In the genomic region with DNA sequence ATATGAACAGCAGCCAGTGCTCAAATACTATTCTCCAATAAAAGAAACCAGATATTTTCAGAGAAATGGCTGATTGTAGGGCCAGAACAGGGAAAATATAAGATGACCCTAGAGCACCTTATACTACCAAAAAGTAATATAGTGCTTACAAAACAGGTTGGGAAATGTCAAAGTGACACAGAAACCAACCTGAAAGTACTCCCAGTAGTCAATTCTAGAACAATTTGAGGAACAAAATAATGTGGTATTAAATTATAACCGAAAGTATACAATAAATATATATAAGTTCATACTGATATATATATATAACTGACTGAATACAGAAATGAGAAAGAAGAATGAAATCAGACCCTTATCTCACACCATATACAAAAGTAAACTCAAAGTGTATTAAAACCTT, we compare ENCODE assay signal across 26 cellular contexts.
"Had no signal": no experiment of that assay in that cellular context is flagged by ENCODE, and none has a peak within 500 bp of the region (broad histone marks: within the 10 kb centered on the region; RNA-seq: fewer than 3 reads in every experiment).

No MANE protein-coding gene starts in this region.

- H3K4me1 ChIP-seq: esophagus squamous epithelium, gastrocnemius medialis, heart right ventricle, left lung, lower lobe of right lung had no signal

- H3K4me1 Mint-ChIP-seq: endodermal cell; mesothelial cell of epicardium; naive B cell; naive thymus-derived CD8-positive, alpha-beta T cell had no signal

- H3K36me3 Mint-ChIP-seq: naive B cell had no signal

- H3K4me3 Mint-ChIP-seq: dendritic cell treated with granulocyte-macrophage colony-stimulating factor and Interleukin-4, amounts not matched to agents 40 ng/mL and 50 ng/mL, for 4 days; effector memory CD8-positive, alpha-beta T cell; endodermal cell; mesothelial cell of epicardium; naive B cell; naive thymus-derived CD8-positive, alpha-beta T cell had no signal

- H3K36me3 ChIP-seq: esophagus squamous epithelium, gastrocnemius medialis, heart right ventricle, left lung, lower lobe of right lung had no signal

- H3K9me3 ChIP-seq: esophagus squamous epithelium, gastrocnemius medialis, lower lobe of right lung had no signal

- H3K27me3 ChIP-seq: esophagus squamous epithelium, gastrocnemius medialis, heart right ventricle, left lung had no signal

- FAIRE-seq: endometrium, islet of Langerhans, keratinocyte had no signal

- H3K9me3 Mint-ChIP-seq: endodermal cell had no signal

- H3K27me3 Mint-ChIP-seq: dendritic cell treated with granulocyte-macrophage colony-stimulating factor and Interleukin-4, amounts not matched to agents 40 ng/mL and 50 ng/mL, for 4 days; effector memory CD8-positive, alpha-beta T cell; naive B cell; naive thymus-derived CD8-positive, alpha-beta T cell had no signal

- ATAC-seq: effector memory CD8-positive, alpha-beta T cell; esophagus mucosa; gastrocnemius medialis; heart right ventricle; left cardiac atrium; left lung; left ventricle myocardium superior; lower lobe of right lung; mucosa of descending colon; naive thymus-derived CD8-positive, alpha-beta T cell had no signal

- H3K4me3 ChIP-seq: esophagus squamous epithelium, gastrocnemius medialis, heart right ventricle, left lung, lower lobe of right lung, mucosa of descending colon had no signal

- DNase-seq: cortex of kidney; effector CD8-positive, alpha-beta T cell; effector memory CD8-positive, alpha-beta T cell; endodermal cell; erythroblast; esophagus squamous epithelium; foreskin fibroblast; gastrocnemius medialis; glutamatergic neuron; head of caudate nucleus; heart right ventricle; hippocampal formation; left cardiac atrium; left lung; left ventricle myocardium superior; lower lobe of right lung; mucosa of descending colon; naive B cell; naive thymus-derived CD8-positive, alpha-beta T cell had no signal

- H3K27ac Mint-ChIP-seq: dendritic cell treated with granulocyte-macrophage colony-stimulating factor and Interleukin-4, amounts not matched to agents 40 ng/mL and 50 ng/mL, for 4 days; effector memory CD8-positive, alpha-beta T cell; endodermal cell; mesothelial cell of epicardium; naive B cell; naive thymus-derived CD8-positive, alpha-beta T cell had no signal

- H3K27ac ChIP-seq: epithelial cell of prostate, esophagus squamous epithelium, gastrocnemius medialis, heart right ventricle, left lung, lower lobe of right lung had no signal
